ENCODE assay signal across 17 cellular contexts in genomic region chr12:88634008-88634407, GRCh38. TPM values are rescaled to one million over a fixed set of nuclear protein-coding genes. Genes with fewer than 3 reads are reported as not detected.
DNase-seq lines count a peak whose midpoint lies in the region; ATAC-seq and TF ChIP-seq lines count a peak whose summit lies in the region.
"Had no signal": no experiment of that assay in that cellular context is flagged by ENCODE, and none has a peak within 500 bp of the region (broad histone marks: within the 10 kb centered on the region; RNA-seq: fewer than 3 reads in every experiment).

No MANE protein-coding gene starts in this region.

- H3K4me1 ChIP-seq in heart left ventricle = peaks cover 0 to 11% (median 1%) of the 10 kb centered on the region in 12 donors

- H3K4me3 Mint-ChIP-seq in stimulated activated naive CD8-positive, alpha-beta T cell treated with anti-CD3 and anti-CD28 coated beads, Interleukin-15, amount 100 ng/mL, for 72 hours = no peak overlapping the region

- H3K27ac ChIP-seq in heart left ventricle = no peak overlapping the region
- H3K27ac ChIP-seq: GM23248, HL-60, KMS-11 had no signal

- no peak overlapping the region for H3K4me3 ChIP-seq in heart left ventricle
- H3K4me3 ChIP-seq: GM23248, HAP-1 had no signal

- H3K9me3 ChIP-seq in heart left ventricle = no peaks in the 10 kb centered on the region
- H3K9me3 ChIP-seq: HAP-1 had no signal

- H3K4me1 Mint-ChIP-seq in stimulated activated naive CD8-positive, alpha-beta T cell treated with anti-CD3 and anti-CD28 coated beads, Interleukin-15, amount 100 ng/mL, for 72 hours = no peaks in the 10 kb centered on the region

- WGBS in heart left ventricle, 4 donors = 45 to 67% (median 48%) methylated on average over 1 of the region's 1 CpG

- H3K27me3 ChIP-seq in heart left ventricle = no peaks in the 10 kb centered on the region

- TF ChIP-seq POLR2A in heart left ventricle (IDR thresholded peaks at IDR 0.05) = no peak

- no peaks in the 10 kb centered on the region for H3K9me3 Mint-ChIP-seq in stimulated activated naive CD8-positive, alpha-beta T cell treated with anti-CD3 and anti-CD28 coated beads, Interleukin-15, amount 100 ng/mL, for 72 hours

- no peaks in the 10 kb centered on the region for H3K27me3 Mint-ChIP-seq in stimulated activated naive CD8-positive, alpha-beta T cell treated with anti-CD3 and anti-CD28 coated beads, Interleukin-15, amount 100 ng/mL, for 72 hours

- no peaks in the 10 kb centered on the region for H3K36me3 ChIP-seq in heart left ventricle
- H3K36me3 ChIP-seq: HAP-1 had no signal

- no peak for TF ChIP-seq CTCF in heart left ventricle (IDR thresholded peaks at IDR 0.05)

- intact Hi-C loops in heart left ventricle (cut with DNase I) = loop anchor here in 2 of 10 donors (5.0 to 10.0 kb wide), 2 partner anchors 358 to 361 kb away; no protein-coding TSS in a partner anchor

- ATAC-seq in stimulated activated naive CD8-positive, alpha-beta T cell treated with anti-CD3 and anti-CD28 coated beads, Interleukin-15, amount 100 ng/mL, for 72 hours = peak; percentile 20
- ATAC-seq in stimulated activated naive CD8-positive, alpha-beta T cell treated with anti-CD3 and anti-CD28 coated beads, Interleukin-15, Interleukin-2, amounts not matched to agents 100 U/mL and 50 U/mL, for 24 hours = no peak
- ATAC-seq in heart left ventricle = no peak

- H3K27ac Mint-ChIP-seq in stimulated activated naive CD8-positive, alpha-beta T cell treated with anti-CD3 and anti-CD28 coated beads, Interleukin-15, amount 100 ng/mL, for 72 hours = no peak overlapping the region

- no peak for DNase-seq in stimulated activated naive CD8-positive, alpha-beta T cell treated with anti-CD3 and anti-CD28 coated beads, Interleukin-15, amount 100 ng/mL, for 72 hours
- DNase-seq in stimulated activated naive CD8-positive, alpha-beta T cell treated with anti-CD3 and anti-CD28 coated beads, Interleukin-15, Interleukin-2, amounts not matched to agents 100 U/mL and 50 U/mL, for 24 hours = no peak
- DNase-seq in NCI-H446 treated with DMSO at 0.1 percent for 48 hours (lab: John Stamatoyannopoulos, UW) (peak; percentile 48), fibroblast of peridontal ligament (ENCODE audit: extremely low read depth) (peak; percentile 22), NCI-H187 (lab: John Stamatoyannopoulos, UW) (no peak), heart left ventricle (no peak), NCI-H82 treated with DMSO at 0.1 percent for 48 hours (lab: John Stamatoyannopoulos, UW; ENCODE audit: unreplicated experiment) (no peak)
- no peak for DNase-seq in stimulated activated CD4-positive, alpha-beta T cell treated with anti-CD3 and anti-CD28 coated beads, Interleukin-15, amount 100 ng/mL, for 24 hours
- DNase-seq: C1 segment of cervical spinal cord, GF-D8, NCI-H187 treated with DMSO at 0.1 percent for 48 hours, NCI-H526 treated with DMSO at 0.1 percent for 48 hours, Right ventricle myocardium superior had no signal

RNA-seq across cellular contexts. Expression of gene KITLG, which starts 53.7 kb away (rescaled TPM):
- 10 to 100 TPM in 5 of 9 donors, 1 to 10 TPM in 4; 6.0 to 15.3 (median 10.2) TPM for total RNA-seq in heart left ventricle
- polyA plus RNA-seq in heart left ventricle = 1 to 10 TPM; 3.1 to 4.2 TPM

Comparison
In these comparisons a context has a peak if more than half of its experiments do, and no peak if none do; other contexts are left out.
1. DNase-seq: peak in NCI-H446 treated with DMSO at 0.1 percent for 48 hours (single experiment) and fibroblast of peridontal ligament (single experiment); none in stimulated activated naive CD8-positive, alpha-beta T cell treated with anti-CD3 and anti-CD28 coated beads, Interleukin-15, amount 100 ng/mL, for 72 hours (0 of 2), stimulated activated naive CD8-positive, alpha-beta T cell treated with anti-CD3 and anti-CD28 coated beads, Interleukin-15, Interleukin-2, amounts not matched to agents 100 U/mL and 50 U/mL, for 24 hours (single experiment), NCI-H187 (0 of 2), heart left ventricle (0 of 5), stimulated activated CD4-positive, alpha-beta T cell treated with anti-CD3 and anti-CD28 coated beads, Interleukin-15, amount 100 ng/mL, for 24 hours (single experiment) and NCI-H82 treated with DMSO at 0.1 percent for 48 hours (single experiment).